ENCODE assay signal across 8 cellular contexts in the genomic region with DNA sequence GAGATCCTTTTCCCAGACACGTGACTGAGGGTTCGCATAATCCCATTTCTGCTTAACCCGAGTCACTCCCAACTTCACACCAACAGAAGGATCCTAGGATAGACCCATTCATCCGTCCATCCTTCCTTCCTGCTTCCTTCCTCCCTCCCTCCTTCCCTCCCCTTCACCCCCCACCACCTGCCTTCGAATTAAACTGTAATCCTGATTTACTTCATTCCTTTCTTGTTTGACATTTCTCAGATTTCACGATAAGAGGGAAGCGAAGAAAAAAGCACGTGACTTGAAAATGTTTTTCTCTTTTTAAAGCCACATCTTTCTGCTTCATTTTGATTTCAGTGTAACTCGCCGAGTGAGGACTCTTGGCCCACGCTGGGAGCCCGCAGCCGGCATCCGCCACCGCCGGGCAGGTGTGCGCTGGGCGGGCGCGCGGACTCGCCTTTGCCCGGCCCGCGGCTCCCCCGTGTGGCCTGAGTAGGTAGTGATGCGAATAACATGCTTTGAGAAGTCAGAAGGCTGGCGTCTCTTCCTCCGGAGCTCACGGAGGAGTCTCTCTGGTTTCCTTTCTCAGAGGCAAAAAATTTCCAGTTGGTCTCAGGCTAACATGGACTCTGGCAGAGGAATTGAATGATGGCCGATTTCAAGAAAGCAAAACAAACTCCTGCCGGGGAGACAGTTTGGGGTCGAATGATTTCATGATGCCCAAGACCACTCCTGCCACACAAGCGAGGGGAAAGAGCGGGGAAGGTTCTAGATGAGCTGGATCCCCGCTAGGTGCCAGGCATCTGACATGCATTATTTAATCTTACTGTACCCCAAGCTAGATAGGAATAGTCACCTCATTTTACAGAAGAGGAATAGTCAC.
DNase-seq lines count a peak whose midpoint lies in the region; ATAC-seq lines count a peak whose summit lies in the region.

No MANE protein-coding gene starts in this region.

- H3K56ac ChIP-seq in mesendoderm (ENCODE audit: low read length), result peak overlapping the region; percentile 10

- peaks cover 0 to 16% (median 2%) of the 10 kb centered on the region in 10 experiments; a peak in 5 of 20 replicates for H3K4me1 ChIP-seq in BLaER1 treated with 17β-estradiol and CSF1 and Interleukin-3, amounts not matched to agents 10 nM and 100 nM
- H3K4me1 ChIP-seq in mesendoderm (ENCODE audit: control insufficient read depth, low read depth, low read length), result no peaks in the 10 kb centered on the region

- peak overlapping the region in 5 of 10 experiments; percentile 31 to 58 (median 43); a peak in 8 of 20 replicates for H3K4me3 ChIP-seq in BLaER1 treated with 17β-estradiol and CSF1 and Interleukin-3, amounts not matched to agents 10 nM and 100 nM
- H3K4me3 ChIP-seq in mesendoderm (ENCODE audit: low read length), result no peak overlapping the region

- peaks cover 0 to 2% of the 10 kb centered on the region in 2 donors for H3K4me1 Mint-ChIP-seq in effector memory CD8-positive, alpha-beta T cell (ENCODE audit: low read depth in 2 of 2)

- peak overlapping the region in 1 of 2 donors; percentile 39 for H3K27ac Mint-ChIP-seq in effector memory CD8-positive, alpha-beta T cell

- no peaks in the 10 kb centered on the region for H3K79me1 ChIP-seq in mesendoderm (ENCODE audit: low read length)

- no CpG with 5 or more reads among the region's 36 CpGs for WGBS in mesendoderm (ENCODE audit: extremely low coverage, insufficient coverage, low lambda C conversion rate)

- peaks cover 0 to 12% (median 0%) of the 10 kb centered on the region in 11 experiments; a peak in 2 of 22 replicates for H3K36me3 ChIP-seq in BLaER1 treated with 17β-estradiol and CSF1 and Interleukin-3, amounts not matched to agents 10 nM and 100 nM
- no peaks in the 10 kb centered on the region for H3K36me3 ChIP-seq in mesendoderm (ENCODE audit: control insufficient read depth, insufficient read depth, low read length)

- no peak overlapping the region for H4K8ac ChIP-seq in mesendoderm (ENCODE audit: low read depth, low read length)

- H3K23ac ChIP-seq in mesendoderm (ENCODE audit: low read length), result no peak overlapping the region

- no peaks in the 10 kb centered on the region for H3K9me3 ChIP-seq in BLaER1 treated with 17β-estradiol and CSF1 and Interleukin-3, amounts not matched to agents 10 nM and 100 nM (replicated peaks in 1 of 11)

- DNase-seq in NCI-H748 treated with DMSO at 0.1 percent for 48 hours (lab: John Stamatoyannopoulos, UW) (peak; percentile 74), mesendoderm (peak; percentile 78)
- DNase-seq in activated CD8-positive, alpha-beta memory T cell treated with anti-CD3 and anti-CD28 coated beads for 24 hours, result peak; percentile 93
- DNase-seq in effector memory CD8-positive, alpha-beta T cell, result peak; percentile 79 to 86 (median 79)
- DNase-seq in stimulated activated CD8-positive, alpha-beta memory T cell treated with anti-CD3 and anti-CD28 coated beads, Interleukin-15, amount 100 ng/mL, for 24 hours (ENCODE audit: low read depth), result peak; percentile 60

- H3K36me3 Mint-ChIP-seq in effector memory CD8-positive, alpha-beta T cell (ENCODE audit: insufficient read depth), result no peaks in the 10 kb centered on the region

- no peaks in the 10 kb centered on the region for H3K79me2 ChIP-seq in mesendoderm (ENCODE audit: control insufficient read depth, insufficient read depth, low read length)

- no peak overlapping the region for H2BK15ac ChIP-seq in mesendoderm (replicated peaks; ENCODE audit: low read depth)

- peak overlapping the region in 1 of 11 experiments; percentile 10; a peak in 1 of 22 replicates for H3K9ac ChIP-seq in BLaER1 treated with 17β-estradiol and CSF1 and Interleukin-3, amounts not matched to agents 10 nM and 100 nM
- H3K9ac ChIP-seq in mesendoderm (ENCODE audit: low read length), result no peak overlapping the region

- H2AK5ac ChIP-seq in mesendoderm (ENCODE audit: low read length), result no peak overlapping the region

- H4K5ac ChIP-seq in mesendoderm (ENCODE audit: low read length), result no peak overlapping the region

- no peak overlapping the region for H2BK5ac ChIP-seq in mesendoderm (ENCODE audit: low read length)

- ATAC-seq in GM19043 (IDR thresholded peaks at IDR 0.05; ENCODE audit: low read depth, unreplicated experiment), result peak; percentile 91
- peak; percentile 91 for ATAC-seq in HG03175 (IDR thresholded peaks at IDR 0.05; ENCODE audit: unreplicated experiment)
- peak; percentile 98 for ATAC-seq in effector memory CD8-positive, alpha-beta T cell (replicated peaks)

- H4K20me1 ChIP-seq in BLaER1 treated with 17β-estradiol and CSF1 and Interleukin-3, amounts not matched to agents 10 nM and 100 nM, result no peaks in the 10 kb centered on the region; a peak in 1 of 22 replicates

- H3K9me3 Mint-ChIP-seq in effector memory CD8-positive, alpha-beta T cell, result no peaks in the 10 kb centered on the region

- H3K27ac ChIP-seq in BLaER1 treated with 17β-estradiol and CSF1 and Interleukin-3, amounts not matched to agents 10 nM and 100 nM, result no peak overlapping the region
- no peak overlapping the region for H3K27ac ChIP-seq in mesendoderm (ENCODE audit: low read depth, low read length)

- H3K27me3 ChIP-seq in BLaER1 treated with 17β-estradiol and CSF1 and Interleukin-3, amounts not matched to agents 10 nM and 100 nM, result no peaks in the 10 kb centered on the region
- H3K27me3 ChIP-seq in mesendoderm (ENCODE audit: insufficient read depth, low read length, poor library complexity), result no peaks in the 10 kb centered on the region

- H3K27me3 Mint-ChIP-seq in effector memory CD8-positive, alpha-beta T cell, result no peaks in the 10 kb centered on the region

- no peak overlapping the region for H3K18ac ChIP-seq in mesendoderm (ENCODE audit: low read length)

- H3K4ac ChIP-seq in mesendoderm (ENCODE audit: low read depth, low read length), result no peak overlapping the region

- peak overlapping the region; percentile 27 to 84 (median 70); a peak in 21 of 22 replicates for H3K4me2 ChIP-seq in BLaER1 treated with 17β-estradiol and CSF1 and Interleukin-3, amounts not matched to agents 10 nM and 100 nM
- peak overlapping the region; percentile 10 for H3K4me2 ChIP-seq in mesendoderm (ENCODE audit: low read length)

- H3K4me3 Mint-ChIP-seq in effector memory CD8-positive, alpha-beta T cell, result peak overlapping the region in 1 of 2 donors; percentile 9

- no peak overlapping the region for H2BK120ac ChIP-seq in mesendoderm (ENCODE audit: low read depth, low read length)
